1 cellular context compared by ENCODE assay signal in genomic region chr3:156760333-156760732, GRCh38.
TF ChIP-seq lines count a peak whose summit lies in the region.

No MANE protein-coding gene starts in this region.

TF ChIP-seq in SK-N-SH treated with all-trans-retinoic acid at 6 μM for 48 hours, 23 proteins besides CTCF, POLR2A, EP300 and RAD21 (continued from another document):
- TF ChIP-seq, protein P1, sequence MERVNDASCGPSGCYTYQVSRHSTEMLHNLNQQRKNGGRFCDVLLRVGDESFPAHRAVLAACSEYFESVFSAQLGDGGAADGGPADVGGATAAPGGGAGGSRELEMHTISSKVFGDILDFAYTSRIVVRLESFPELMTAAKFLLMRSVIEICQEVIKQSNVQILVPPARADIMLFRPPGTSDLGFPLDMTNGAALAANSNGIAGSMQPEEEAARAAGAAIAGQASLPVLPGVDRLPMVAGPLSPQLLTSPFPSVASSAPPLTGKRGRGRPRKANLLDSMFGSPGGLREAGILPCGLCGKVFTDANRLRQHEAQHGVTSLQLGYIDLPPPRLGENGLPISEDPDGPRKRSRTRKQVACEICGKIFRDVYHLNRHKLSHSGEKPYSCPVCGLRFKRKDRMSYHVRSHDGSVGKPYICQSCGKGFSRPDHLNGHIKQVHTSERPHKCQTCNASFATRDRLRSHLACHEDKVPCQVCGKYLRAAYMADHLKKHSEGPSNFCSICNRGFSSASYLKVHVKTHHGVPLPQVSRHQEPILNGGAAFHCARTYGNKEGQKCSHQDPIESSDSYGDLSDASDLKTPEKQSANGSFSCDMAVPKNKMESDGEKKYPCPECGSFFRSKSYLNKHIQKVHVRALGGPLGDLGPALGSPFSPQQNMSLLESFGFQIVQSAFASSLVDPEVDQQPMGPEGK (CRISPR knock-in tag; IDR thresholded peaks at IDR 0.05; ENCODE audit: borderline replicate concordance), result no peak
- TF ChIP-seq BACH2 (CRISPR knock-in tag; IDR thresholded peaks at IDR 0.05; ENCODE audit: borderline replicate concordance) (no peak), ZC3H10 (CRISPR knock-in tag; IDR thresholded peaks at IDR 0.05) (no peak), TSHZ2 (CRISPR knock-in tag; IDR thresholded peaks at IDR 0.05) (no peak), ZNF8 (CRISPR knock-in tag; IDR thresholded peaks at IDR 0.05) (no peak), TOX (CRISPR knock-in tag; IDR thresholded peaks at IDR 0.05; ENCODE audit: borderline replicate concordance) (no peak), OSR1 (CRISPR knock-in tag; IDR thresholded peaks at IDR 0.05) (no peak), ISL1 (CRISPR knock-in tag; IDR thresholded peaks at IDR 0.05) (no peak)
- TF ChIP-seq, protein P2, sequence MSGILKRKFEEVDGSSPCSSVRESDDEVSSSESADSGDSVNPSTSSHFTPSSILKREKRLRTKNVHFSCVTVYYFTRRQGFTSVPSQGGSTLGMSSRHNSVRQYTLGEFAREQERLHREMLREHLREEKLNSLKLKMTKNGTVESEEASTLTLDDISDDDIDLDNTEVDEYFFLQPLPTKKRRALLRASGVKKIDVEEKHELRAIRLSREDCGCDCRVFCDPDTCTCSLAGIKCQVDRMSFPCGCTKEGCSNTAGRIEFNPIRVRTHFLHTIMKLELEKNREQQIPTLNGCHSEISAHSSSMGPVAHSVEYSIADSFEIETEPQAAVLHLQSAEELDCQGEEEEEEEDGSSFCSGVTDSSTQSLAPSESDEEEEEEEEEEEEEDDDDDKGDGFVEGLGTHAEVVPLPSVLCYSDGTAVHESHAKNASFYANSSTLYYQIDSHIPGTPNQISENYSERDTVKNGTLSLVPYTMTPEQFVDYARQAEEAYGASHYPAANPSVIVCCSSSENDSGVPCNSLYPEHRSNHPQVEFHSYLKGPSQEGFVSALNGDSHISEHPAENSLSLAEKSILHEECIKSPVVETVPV (CRISPR knock-in tag; IDR thresholded peaks at IDR 0.05), result no peak
TF ChIP-seq in SK-N-SH treated with all-trans-retinoic acid at 6 μM for 48 hours: peak in this region for 0.
